ENCODE assay signal across 28 cellular contexts in genomic region chr11:31455177-31455576, GRCh38.
"Had no signal": no experiment of that assay in that cellular context is flagged by ENCODE, and none has a peak within 500 bp of the region (broad histone marks: within the 10 kb centered on the region; RNA-seq: fewer than 3 reads in every experiment).

No MANE protein-coding gene starts in this region.

- H3K4me3 ChIP-seq: neural progenitor cell, ovary, psoas muscle, skin epidermis, smooth muscle cell, spleen, suprapubic skin, testis, tibial artery, transverse colon, upper lobe of right lung, uterus had no signal

- H3K4me2 ChIP-seq: neural progenitor cell, smooth muscle cell had no signal

- H3K79me2 ChIP-seq: parathyroid adenoma had no signal

- H3K27me3 ChIP-seq: neural progenitor cell, ovary, spleen, suprapubic skin, testis, tibial artery, transverse colon, upper lobe of right lung, uterus had no signal

- H3K9ac ChIP-seq: neural progenitor cell, parathyroid adenoma had no signal

- H3K36me3 ChIP-seq: ovary, transverse colon, upper lobe of right lung, uterus had no signal

- H3K27ac ChIP-seq: neural progenitor cell, ovary, parathyroid adenoma, psoas muscle, skin epidermis, spleen, suprapubic skin, testis, tibial artery, transverse colon, upper lobe of right lung, uterus had no signal

- ATAC-seq: natural killer cell; psoas muscle; right cardiac atrium; sciatic nerve; stimulated activated memory B cell treated with anti-CD40 and anti-IgM and Interleukin-4, amounts not matched to agents 10 μg/mL and 1 μg/mL and 100 μg/mL, for 72 hours; stimulated activated naive CD8-positive, alpha-beta T cell treated with anti-CD3 and anti-CD28 coated beads, Interleukin-15, amount 100 ng/mL, for 72 hours; stimulated activated naive CD8-positive, alpha-beta T cell treated with anti-CD3 and anti-CD28 coated beads, Interleukin-15, Interleukin-2, amounts not matched to agents 100 U/mL and 50 U/mL, for 24 hours; upper lobe of right lung had no signal

- H3K4me1 ChIP-seq: parathyroid adenoma, psoas muscle, spleen, suprapubic skin, testis, tibial artery, transverse colon, upper lobe of right lung, uterus had no signal

- DNase-seq: natural killer cell; occipital lobe; ovary; posterior cingulate gyrus; psoas muscle; right cardiac atrium; spleen; stimulated activated CD4-positive, alpha-beta T cell treated with anti-CD3 and anti-CD28 coated beads, Interleukin-12 subunit alpha, Interleukin-12 subunit beta, amount 100 ng/mL, for 4 hours; stimulated activated CD4-positive, alpha-beta T cell treated with anti-CD3 and anti-CD28 coated beads, Interleukin-1b, Interleukin-23, amount 100 ng/mL, for 48 hours; stimulated activated CD4-positive, alpha-beta T cell treated with anti-CD3 and anti-CD28 coated beads, Interleukin-4, amount 100 ng/mL, for 1 hour; stimulated activated CD4-positive, alpha-beta T cell treated with anti-CD3 and anti-CD28 coated beads, Interleukin-4, amount 100 ng/mL, for 4 hours; stimulated activated CD8-positive, alpha-beta memory T cell treated with anti-CD3 and anti-CD28 coated beads, Interleukin-4, amount 100 ng/mL, for 48 hours; stimulated activated naive CD4-positive, alpha-beta T cell; stimulated activated naive CD8-positive, alpha-beta T cell treated with anti-CD3 and anti-CD28 coated beads, Interleukin-15, amount 100 ng/mL, for 72 hours; stimulated activated naive CD8-positive, alpha-beta T cell treated with anti-CD3 and anti-CD28 coated beads, Interleukin-15, Interleukin-2, amounts not matched to agents 100 U/mL and 50 U/mL, for 24 hours; substantia nigra; testis; tibial artery; transverse colon; upper lobe of right lung; uterus had no signal

- H2AFZ ChIP-seq: neural progenitor cell, parathyroid adenoma had no signal

- H3K9me3 ChIP-seq: ovary, psoas muscle, spleen, suprapubic skin, testis, tibial artery, transverse colon, upper lobe of right lung, uterus had no signal
